Comparison of ENCODE assay signal across 21 cellular contexts in genomic region chr19:45057444-45057843, GRCh38. TPM values are rescaled to one million over a fixed set of nuclear protein-coding genes. Genes with fewer than 3 reads are reported as not detected.
"Had no signal": no experiment of that assay in that cellular context is flagged by ENCODE, and none has a peak within 500 bp of the region (broad histone marks: within the 10 kb centered on the region; RNA-seq: fewer than 3 reads in every experiment).

No MANE protein-coding gene starts in this region.

- H3K4me1 ChIP-seq: body of pancreas, left lung, right atrium auricular region, testis, upper lobe of right lung had no signal

- H3K27ac ChIP-seq: body of pancreas, esophagus muscularis mucosa, hepatocyte, left lung, right atrium auricular region, testis, upper lobe of right lung had no signal

- H3K4me3 Mint-ChIP-seq: activated naive CD4-positive, alpha-beta T cell treated with anti-CD3 and anti-CD28 coated beads, Interleukin-2, amount 50 U/mL, for 24 hours had no signal

- H3K4me3 ChIP-seq: body of pancreas, esophagus muscularis mucosa, hepatocyte, left lung, mucosa of descending colon, right atrium auricular region, skin epidermis, stomach, testis, upper lobe of right lung had no signal

- H2AFZ ChIP-seq: hepatocyte had no signal

- FAIRE-seq: colon, endometrium, kidney had no signal

- H3K4me2 ChIP-seq: hepatocyte had no signal

- H3K27me3 ChIP-seq: body of pancreas, esophagus muscularis mucosa, hepatocyte, left lung, right atrium auricular region, stomach, testis, upper lobe of right lung had no signal

- H3K27ac Mint-ChIP-seq: activated naive CD4-positive, alpha-beta T cell treated with anti-CD3 and anti-CD28 coated beads, Interleukin-2, amount 50 U/mL, for 24 hours; progenitor cell of endocrine pancreas had no signal

- H3K9me3 Mint-ChIP-seq: activated naive CD4-positive, alpha-beta T cell treated with anti-CD3 and anti-CD28 coated beads, Interleukin-2, amount 50 U/mL, for 24 hours had no signal

- H3K27me3 Mint-ChIP-seq: activated naive CD4-positive, alpha-beta T cell treated with anti-CD3 and anti-CD28 coated beads, Interleukin-2, amount 50 U/mL, for 24 hours; naive thymus-derived CD8-positive, alpha-beta T cell; progenitor cell of endocrine pancreas had no signal

- ATAC-seq: body of pancreas; left lung; mucosa of descending colon; naive thymus-derived CD8-positive, alpha-beta T cell; upper lobe of right lung had no signal

- H3K9me3 ChIP-seq: body of pancreas, esophagus muscularis mucosa, left lung, mucosa of descending colon, right atrium auricular region, stomach, testis, upper lobe of right lung had no signal

- DNase-seq: body of pancreas; caudate nucleus; kidney; left lung; mammary epithelial cell; mucosa of descending colon; naive thymus-derived CD8-positive, alpha-beta T cell; nucleus accumbens; stimulated activated CD4-positive, alpha-beta T cell treated with anti-CD3 and anti-CD28 coated beads, Interleukin-15, amount 100 ng/mL, for 24 hours; stimulated activated CD4-positive, alpha-beta T cell treated with anti-CD3 and anti-CD28 coated beads, Interleukin-4, amount 100 ng/mL, for 1 hour; stomach; testis; upper lobe of right lung had no signal

RNA-seq across cellular contexts. Expression of gene ZNF296, which starts 18.8 kb away (rescaled TPM):
- total RNA-seq: hepatocyte had no signal
